Comparison of ENCODE assay signal across 8 cellular contexts in genomic region chr7:16431646-16432424, GRCh38. TPM values are rescaled to one million over a fixed set of nuclear protein-coding genes. Genes with fewer than 3 reads are reported as not detected.
A peak's percentile ranks its signal among the peaks of the same experiment; 100 is the strongest.
DNase-seq lines count a peak whose midpoint lies in the region; ATAC-seq and TF ChIP-seq lines count a peak whose summit lies in the region.

No MANE protein-coding gene starts in this region.

- no peaks in the 10 kb centered on the region for H3K4me1 ChIP-seq in Peyer's patch

- H3K27ac Mint-ChIP-seq in CD4-positive, alpha-beta T cell: no peak overlapping the region
- no peak overlapping the region for H3K27ac Mint-ChIP-seq in nephron progenitor cell

- intact Hi-C loops in CD4-positive, alpha-beta T cell (cut with DNase I, micrococcal nuclease): loop anchor here (1.0 to 5.0 kb wide), 3 partner anchors 133 to 485 kb away; no protein-coding TSS in a partner anchor

- no peaks in the 10 kb centered on the region for H3K9me3 Mint-ChIP-seq in CD4-positive, alpha-beta T cell
- H3K9me3 Mint-ChIP-seq in nephron progenitor cell: no peaks in the 10 kb centered on the region

- H3K9me3 ChIP-seq in CD4-positive, alpha-beta T cell (ENCODE audit: control insufficient read depth, low read length): no peaks in the 10 kb centered on the region
- no peaks in the 10 kb centered on the region for H3K9me3 ChIP-seq in Peyer's patch

- H3K4me3 ChIP-seq in Peyer's patch (no peak overlapping the region), epithelial cell of proximal tubule (ENCODE audit: low read depth, low read length) (no peak overlapping the region)

- no peaks in the 10 kb centered on the region for H3K27me3 Mint-ChIP-seq in CD4-positive, alpha-beta T cell
- peaks cover 3% of the 10 kb centered on the region for H3K27me3 Mint-ChIP-seq in nephron progenitor cell (ENCODE audit: low read depth, poor library complexity)

- DNase-seq in CD4-positive, alpha-beta T cell: peak in 2 of 10 experiments; percentile 1 to 11
- DNase-seq in Peyer's patch: peak in 1 of 3 donors; percentile 53
- no peak for DNase-seq in epithelial cell of proximal tubule (ENCODE audit: low read depth)
- no peak for DNase-seq in nephron progenitor cell
- no peak for DNase-seq in stimulated activated CD8-positive, alpha-beta memory T cell treated with anti-CD3 and anti-CD28 coated beads, Interleukin-4, amount 100 ng/mL, for 48 hours
- DNase-seq in cerebellum (ENCODE audit: low spot score): no peak

- no peak overlapping the region for H3K27ac ChIP-seq in CD4-positive, alpha-beta T cell (ENCODE audit: low read depth, low read length)
- H3K27ac ChIP-seq in Peyer's patch: no peak overlapping the region

- POLR2A ChIA-PET in CD4-positive, alpha-beta T cell (lab: Charles Lee): interaction anchor here (1.9 to 3.7 kb wide), 2 partner anchors 11 to 133 kb away, joined by 8 to 18 read pairs; partner anchors contain the start of gene CRPPA

- TF ChIP-seq CTCF in CD4-positive, alpha-beta T cell (IDR thresholded peaks at IDR 0.05): peak; percentile 60
- peak in 5 of 6 experiments; percentile 39 to 81 (median 73) for TF ChIP-seq CTCF in Peyer's patch (IDR thresholded peaks at IDR 0.05)
- peak; percentile 75 for TF ChIP-seq CTCF in epithelial cell of proximal tubule (conservative IDR thresholded peaks at IDR 0.05; ENCODE audit: low read depth, low read length)
- TF ChIP-seq CTCF in nephron progenitor cell (IDR thresholded peaks at IDR 0.05): peak; percentile 43

- H3K4me1 Mint-ChIP-seq in CD4-positive, alpha-beta T cell (ENCODE audit: low read depth): no peaks in the 10 kb centered on the region
- H3K4me1 Mint-ChIP-seq in nephron progenitor cell: no peaks in the 10 kb centered on the region

- CTCF ChIA-PET in CD4-positive, alpha-beta T cell (lab: Charles Lee): no interaction called here

- no peaks in the 10 kb centered on the region for H3K27me3 ChIP-seq in CD4-positive, alpha-beta T cell (ENCODE audit: control insufficient read depth, insufficient read depth, low read length)
- no peaks in the 10 kb centered on the region for H3K27me3 ChIP-seq in Peyer's patch

- H3K36me3 ChIP-seq in Peyer's patch: no peaks in the 10 kb centered on the region

- no peaks in the 10 kb centered on the region for H3K36me3 Mint-ChIP-seq in CD4-positive, alpha-beta T cell (ENCODE audit: low read depth)
- H3K36me3 Mint-ChIP-seq in nephron progenitor cell (ENCODE audit: low read depth): no peaks in the 10 kb centered on the region

- TF ChIP-seq POLR2A in GM18505 (IDR thresholded peaks at IDR 0.05; ENCODE audit: borderline replicate concordance, extremely low read depth, insufficient read depth, insufficient read length): no peak
- no peak for TF ChIP-seq POLR2A in Peyer's patch (IDR thresholded peaks at IDR 0.05)

- peak; percentile 81 for ATAC-seq in CD4-positive, alpha-beta T cell (ENCODE audit: poor library complexity)
- ATAC-seq in GM18505 (IDR thresholded peaks at IDR 0.05; ENCODE audit: unreplicated experiment) (peak; percentile 76), HG03378 (IDR thresholded peaks at IDR 0.05; ENCODE audit: unreplicated experiment) (peak; percentile 77)

- H3K4me3 Mint-ChIP-seq in CD4-positive, alpha-beta T cell: no peak overlapping the region
- H3K4me3 Mint-ChIP-seq in nephron progenitor cell: no peak overlapping the region

RNA-seq across cellular contexts. Expression of gene CRPPA, which starts 10.5 kb away (rescaled TPM):
- total RNA-seq in CD4-positive, alpha-beta T cell: 1 to 10 TPM; 1.0 to 1.1 TPM
- total RNA-seq in Peyer's patch (1 to 10 TPM in 3 of 4 donors, under 1 TPM in 1; 0.67 to 4.1 (median 1.9) TPM), epithelial cell of proximal tubule (0.52 and 1.8 TPM in 2 replicates), cerebellum (7.5 TPM)

RNA-seq across cellular contexts. Expression of gene SOSTDC1, which starts 33.7 kb away (rescaled TPM):
- not detected for total RNA-seq in CD4-positive, alpha-beta T cell
- total RNA-seq in Peyer's patch: 1 to 10 TPM in 3 of 4 donors, under 1 TPM in 1; 0.54 to 5.8 (median 2.5) TPM
- 0.29 TPM in 1 of 2 replicates, not detected in the other for total RNA-seq in epithelial cell of proximal tubule
- total RNA-seq in cerebellum: 2.4 TPM
